Comparison of ENCODE assay signal across 1 cellular context in the genomic region with DNA sequence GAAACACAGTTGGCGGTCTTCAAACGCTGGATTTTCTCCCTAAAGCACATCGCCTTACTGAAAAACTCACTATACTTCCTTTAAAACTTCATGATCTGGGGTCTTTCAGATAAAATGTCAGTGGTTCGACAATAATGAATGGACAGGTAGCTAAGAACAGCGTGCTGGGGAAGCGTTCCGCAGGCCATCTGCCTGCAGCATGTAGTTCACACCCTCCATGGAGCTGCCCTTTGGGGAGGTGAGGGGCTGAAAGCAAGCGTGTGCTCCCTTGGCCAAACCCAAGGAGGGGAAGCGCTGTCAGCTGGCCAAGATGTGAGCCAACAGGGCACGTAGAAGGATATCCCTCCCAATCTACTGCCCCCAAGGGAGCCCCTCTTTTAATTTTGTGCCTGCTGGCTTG.
TF ChIP-seq lines count a peak whose summit lies in the region.

No MANE protein-coding gene starts in this region.

TF ChIP-seq in GM23338, 12 proteins besides CTCF, POLR2A, EP300 and RAD21 (continued from another document):
- no peak for TF ChIP-seq EZH2 (IDR thresholded peaks at IDR 0.05; ENCODE audit: low read depth, unreplicated experiment)
- no peak for TF ChIP-seq EZH2phosphoT487 (IDR thresholded peaks at IDR 0.05; ENCODE audit: unreplicated experiment)
